In genomic region chr5:177607452-177608192, GRCh38 we compare ENCODE assay signal across 8 cellular contexts.
DNase-seq lines count a peak whose midpoint lies in the region; ATAC-seq, FAIRE-seq and TF ChIP-seq lines count a peak whose summit lies in the region.

No MANE protein-coding gene starts in this region.

- peak; percentile 86 for DNase-seq in D721Med (ENCODE audit: insufficient read length, low spot score)
- peak; percentile 82 for DNase-seq in NCI-H2227 (lab: John Stamatoyannopoulos, UW; ENCODE audit: unreplicated experiment)
- peak; percentile 77 to 90 for DNase-seq in cardiac fibroblast (ENCODE audit: low read depth in 2 of 2)
- DNase-seq in kidney tubule cell (ENCODE audit: low spot score): peak; percentile 80
- peak; percentile 71 to 76 for DNase-seq in stimulated activated CD4-positive, alpha-beta T cell treated with anti-CD3 and anti-CD28 coated beads, Interleukin-2, amount 100 ng/mL, for 24 hours

- peak; percentile 65 for ATAC-seq in HG02678 (IDR thresholded peaks at IDR 0.05; ENCODE audit: unreplicated experiment)
- ATAC-seq in HG03469 (IDR thresholded peaks at IDR 0.05; ENCODE audit: unreplicated experiment): no peak

- TF ChIP-seq CTCF in D721Med (IDR thresholded peaks at IDR 0.05; ENCODE audit: insufficient read depth, missing control alignments) (peak; percentile 78), WI38 (IDR thresholded peaks at IDR 0.05; ENCODE audit: low read depth, low read length) (peak; percentile 90), cardiac fibroblast (IDR thresholded peaks at IDR 0.05; ENCODE audit: low read depth, low read length) (peak; percentile 93)

- no peak for FAIRE-seq in D721Med (lab: Jason Lieb, UNC)

- H3K4me3 ChIP-seq in WI38 (ENCODE audit: low read depth, low read length): no peak overlapping the region
- H3K4me3 ChIP-seq in cardiac fibroblast (replicated peaks in 1 of 2; ENCODE audit: low read depth in 2 of 2, low read length in 2 of 2): no peak overlapping the region
